8 cellular contexts compared by ENCODE assay signal in genomic region chr9:72477862-72478564, GRCh38. TPM values are rescaled to one million over a fixed set of nuclear protein-coding genes. Genes with fewer than 3 reads are reported as not detected.
DNase-seq lines count a peak whose midpoint lies in the region; ATAC-seq, FAIRE-seq and TF ChIP-seq lines count a peak whose summit lies in the region.

No MANE protein-coding gene starts in this region.

- H3K9me3 Mint-ChIP-seq in activated naive CD8-positive, alpha-beta T cell treated with anti-CD3 and anti-CD28 coated beads for 36 hours, result peaks cover 1% of the 10 kb centered on the region

- no peaks in the 10 kb centered on the region for H3K27me3 Mint-ChIP-seq in activated naive CD8-positive, alpha-beta T cell treated with anti-CD3 and anti-CD28 coated beads for 36 hours

- no peak for TF ChIP-seq CTCF in adrenal gland (IDR thresholded peaks at IDR 0.05)

- intact Hi-C loops in aorta (cut with DNase I) (no loop called here), adrenal gland (cut with DNase I) (no loop called here), head of caudate nucleus (cut with DNase I) (no loop called here)

- H4K20me1 ChIP-seq in BLaER1 treated with 17β-estradiol and CSF1 and Interleukin-3, amounts not matched to agents 10 nM and 100 nM, result no peaks in the 10 kb centered on the region

- H3K9me3 ChIP-seq in BLaER1 treated with 17β-estradiol and CSF1 and Interleukin-3, amounts not matched to agents 10 nM and 100 nM (replicated peaks in 1 of 11), result peaks cover 0 to 7% (median 0%) of the 10 kb centered on the region in 11 experiments; a peak in 2 of 22 replicates
- H3K9me3 ChIP-seq in aorta (ENCODE audit: control insufficient read depth, low read length) (no peaks in the 10 kb centered on the region), adrenal gland (replicated peaks in 1 of 3) (no peaks in the 10 kb centered on the region)

- no peaks in the 10 kb centered on the region for H3K27me3 ChIP-seq in BLaER1 treated with 17β-estradiol and CSF1 and Interleukin-3, amounts not matched to agents 10 nM and 100 nM
- H3K27me3 ChIP-seq in aorta (ENCODE audit: control insufficient read depth in 1 of 2, insufficient read depth in 2 of 2, low read length in 1 of 2) (no peaks in the 10 kb centered on the region), adrenal gland (no peaks in the 10 kb centered on the region)

- peaks cover 1% of the 10 kb centered on the region for H3K36me3 Mint-ChIP-seq in activated naive CD8-positive, alpha-beta T cell treated with anti-CD3 and anti-CD28 coated beads for 36 hours

- peak overlapping the region in 9 of 11 experiments; percentile 11 to 76 (median 42); a peak in 15 of 22 replicates for H3K4me2 ChIP-seq in BLaER1 treated with 17β-estradiol and CSF1 and Interleukin-3, amounts not matched to agents 10 nM and 100 nM

- no peaks in the 10 kb centered on the region for H3K36me3 ChIP-seq in BLaER1 treated with 17β-estradiol and CSF1 and Interleukin-3, amounts not matched to agents 10 nM and 100 nM
- no peaks in the 10 kb centered on the region for H3K36me3 ChIP-seq in aorta (ENCODE audit: control insufficient read depth in 1 of 2, insufficient read depth in 2 of 2, low read length in 1 of 2)
- H3K36me3 ChIP-seq in adrenal gland (replicated peaks in 1 of 2), result no peaks in the 10 kb centered on the region

- FAIRE-seq in HTR-8/SVneo (lab: Jason Lieb, UNC), result peak; percentile 72

- no peak overlapping the region for H3K9ac ChIP-seq in BLaER1 treated with 17β-estradiol and CSF1 and Interleukin-3, amounts not matched to agents 10 nM and 100 nM

- peaks cover 0 to 40% (median 14%) of the 10 kb centered on the region in 10 experiments; a peak in 14 of 20 replicates for H3K4me1 ChIP-seq in BLaER1 treated with 17β-estradiol and CSF1 and Interleukin-3, amounts not matched to agents 10 nM and 100 nM
- H3K4me1 ChIP-seq in aorta (ENCODE audit: control insufficient read depth in 1 of 2, insufficient read depth in 2 of 2, low read length in 2 of 2) (no peaks in the 10 kb centered on the region), adrenal gland (replicated peaks in 1 of 2) (no peaks in the 10 kb centered on the region)

- H3K4me3 ChIP-seq in BLaER1 treated with 17β-estradiol and CSF1 and Interleukin-3, amounts not matched to agents 10 nM and 100 nM, result no peak overlapping the region
- H3K4me3 ChIP-seq in aorta (ENCODE audit: low read length in 2 of 2) (no peak overlapping the region), adrenal gland (no peak overlapping the region)

- WGBS in aorta, 2 donors, result 72 to 75% methylated on average over 5 of the region's 5 CpGs
- 55 to 62% (median 59%) methylated on average over 5 of the region's 5 CpGs for WGBS in adrenal gland, 4 donors

- peak overlapping the region; percentile 7 for H3K27ac Mint-ChIP-seq in activated naive CD8-positive, alpha-beta T cell treated with anti-CD3 and anti-CD28 coated beads for 36 hours

- DNase-seq in HTR-8/SVneo (ENCODE audit: insufficient read length, low spot score) (peak; percentile 66), kidney tubule cell (ENCODE audit: low spot score) (peak; percentile 94), aorta (no peak), adrenal gland (no peak), head of caudate nucleus (no peak), activated T-cell treated with anti-CD3 and anti-CD28 coated beads for 4 hours (no peak)
- DNase-seq in activated naive CD8-positive, alpha-beta T cell treated with anti-CD3 and anti-CD28 coated beads for 36 hours, result no peak

- peak; percentile 63 for ATAC-seq in aorta (ENCODE audit: low FRiP score)

- H3K4me1 Mint-ChIP-seq in activated naive CD8-positive, alpha-beta T cell treated with anti-CD3 and anti-CD28 coated beads for 36 hours, result peaks cover 43% of the 10 kb centered on the region

- no peak overlapping the region for H3K4me3 Mint-ChIP-seq in activated naive CD8-positive, alpha-beta T cell treated with anti-CD3 and anti-CD28 coated beads for 36 hours

- peak overlapping the region in 2 of 11 experiments; percentile 10 to 32; a peak in 4 of 22 replicates for H3K27ac ChIP-seq in BLaER1 treated with 17β-estradiol and CSF1 and Interleukin-3, amounts not matched to agents 10 nM and 100 nM
- H3K27ac ChIP-seq in aorta (ENCODE audit: low read depth in 1 of 2, low read length in 2 of 2) (no peak overlapping the region), adrenal gland (peak overlapping the region in 1 of 5 donors; percentile 44)

- no peak for TF ChIP-seq POLR2A in adrenal gland (IDR thresholded peaks at IDR 0.05)

RNA-seq across cellular contexts. Expression of gene TMC1, which starts 43.4 kb away (rescaled TPM):
- not detected for total RNA-seq in activated naive CD8-positive, alpha-beta T cell treated with anti-CD3 and anti-CD28 coated beads for 36 hours
- total RNA-seq in aorta (1 to 10 TPM in 1 of 2 donors, under 1 TPM in 1; 0.62 to 2.9 TPM), adrenal gland (1 to 10 TPM in 1 of 8 donors, under 1 TPM in 3, not detected in 4; 0.31 to 1.5 (median 0.56) TPM)
- polyA plus RNA-seq in aorta (not detected), adrenal gland (not detected)

Comparison
In these comparisons a context has a peak if more than half of its experiments do, and no peak if none do; other contexts are left out.
1. DNase-seq: peak in HTR-8/SVneo (single experiment) and kidney tubule cell (single experiment); none in activated naive CD8-positive, alpha-beta T cell treated with anti-CD3 and anti-CD28 coated beads for 36 hours (single experiment), aorta (0 of 2), adrenal gland (0 of 7), head of caudate nucleus (0 of 42) and activated T-cell treated with anti-CD3 and anti-CD28 coated beads for 4 hours (single experiment).